Comparison of ENCODE assay signal across 1 cellular context in the genomic region with DNA sequence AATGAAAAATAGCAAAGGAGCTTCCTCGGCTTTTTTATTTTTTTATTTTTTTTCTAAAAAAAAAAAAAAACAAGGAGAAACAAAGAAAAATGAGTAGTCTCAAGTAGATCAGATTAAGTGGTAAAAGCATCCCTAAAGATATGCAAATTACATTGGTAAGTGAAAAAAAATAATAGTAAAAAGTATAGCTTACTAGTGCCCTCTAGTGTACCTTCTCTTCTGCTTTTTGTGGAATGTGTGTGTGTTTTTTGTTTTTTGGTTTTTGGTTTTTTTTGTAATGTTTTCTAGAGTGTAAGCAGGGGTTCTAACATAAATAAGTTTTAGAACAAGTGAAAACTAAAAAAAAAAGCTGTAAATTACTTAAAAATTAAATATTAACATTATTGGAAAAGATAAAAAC.
TF ChIP-seq lines count a peak whose summit lies in the region.

No MANE protein-coding gene starts in this region.

TF ChIP-seq in SK-N-SH treated with all-trans-retinoic acid at 6 μM for 48 hours, 23 proteins besides CTCF, POLR2A, EP300 and RAD21 (continued from another document):
- TF ChIP-seq, protein P1, sequence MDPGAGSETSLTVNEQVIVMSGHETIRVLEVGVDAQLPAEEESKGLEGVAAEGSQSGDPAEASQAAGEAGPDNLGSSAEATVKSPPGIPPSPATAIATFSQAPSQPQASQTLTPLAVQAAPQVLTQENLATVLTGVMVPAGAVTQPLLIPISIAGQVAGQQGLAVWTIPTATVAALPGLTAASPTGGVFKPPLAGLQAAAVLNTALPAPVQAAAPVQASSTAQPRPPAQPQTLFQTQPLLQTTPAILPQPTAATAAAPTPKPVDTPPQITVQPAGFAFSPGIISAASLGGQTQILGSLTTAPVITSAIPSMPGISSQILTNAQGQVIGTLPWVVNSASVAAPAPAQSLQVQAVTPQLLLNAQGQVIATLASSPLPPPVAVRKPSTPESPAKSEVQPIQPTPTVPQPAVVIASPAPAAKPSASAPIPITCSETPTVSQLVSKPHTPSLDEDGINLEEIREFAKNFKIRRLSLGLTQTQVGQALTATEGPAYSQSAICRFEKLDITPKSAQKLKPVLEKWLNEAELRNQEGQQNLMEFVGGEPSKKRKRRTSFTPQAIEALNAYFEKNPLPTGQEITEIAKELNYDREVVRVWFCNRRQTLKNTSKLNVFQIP (CRISPR knock-in tag; IDR thresholded peaks at IDR 0.05; ENCODE audit: borderline replicate concordance, low read depth): no peak
- no peak for TF ChIP-seq OSR1 (CRISPR knock-in tag; IDR thresholded peaks at IDR 0.05)
- no peak for TF ChIP-seq RARB (CRISPR knock-in tag; IDR thresholded peaks at IDR 0.05)
- no peak for TF ChIP-seq SNAI2 (CRISPR knock-in tag; IDR thresholded peaks at IDR 0.05)
- TF ChIP-seq, protein P2, sequence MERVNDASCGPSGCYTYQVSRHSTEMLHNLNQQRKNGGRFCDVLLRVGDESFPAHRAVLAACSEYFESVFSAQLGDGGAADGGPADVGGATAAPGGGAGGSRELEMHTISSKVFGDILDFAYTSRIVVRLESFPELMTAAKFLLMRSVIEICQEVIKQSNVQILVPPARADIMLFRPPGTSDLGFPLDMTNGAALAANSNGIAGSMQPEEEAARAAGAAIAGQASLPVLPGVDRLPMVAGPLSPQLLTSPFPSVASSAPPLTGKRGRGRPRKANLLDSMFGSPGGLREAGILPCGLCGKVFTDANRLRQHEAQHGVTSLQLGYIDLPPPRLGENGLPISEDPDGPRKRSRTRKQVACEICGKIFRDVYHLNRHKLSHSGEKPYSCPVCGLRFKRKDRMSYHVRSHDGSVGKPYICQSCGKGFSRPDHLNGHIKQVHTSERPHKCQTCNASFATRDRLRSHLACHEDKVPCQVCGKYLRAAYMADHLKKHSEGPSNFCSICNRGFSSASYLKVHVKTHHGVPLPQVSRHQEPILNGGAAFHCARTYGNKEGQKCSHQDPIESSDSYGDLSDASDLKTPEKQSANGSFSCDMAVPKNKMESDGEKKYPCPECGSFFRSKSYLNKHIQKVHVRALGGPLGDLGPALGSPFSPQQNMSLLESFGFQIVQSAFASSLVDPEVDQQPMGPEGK (CRISPR knock-in tag; IDR thresholded peaks at IDR 0.05; ENCODE audit: borderline replicate concordance): no peak
- no peak for TF ChIP-seq ZFP3 (CRISPR knock-in tag; IDR thresholded peaks at IDR 0.05)
- no peak for TF ChIP-seq ZNF565 (CRISPR knock-in tag; conservative IDR thresholded peaks at IDR 0.05; ENCODE audit: low read depth)
- TF ChIP-seq BACH2 (CRISPR knock-in tag; IDR thresholded peaks at IDR 0.05; ENCODE audit: borderline replicate concordance): no peak
